8 cellular contexts compared by ENCODE assay signal in the genomic region with DNA sequence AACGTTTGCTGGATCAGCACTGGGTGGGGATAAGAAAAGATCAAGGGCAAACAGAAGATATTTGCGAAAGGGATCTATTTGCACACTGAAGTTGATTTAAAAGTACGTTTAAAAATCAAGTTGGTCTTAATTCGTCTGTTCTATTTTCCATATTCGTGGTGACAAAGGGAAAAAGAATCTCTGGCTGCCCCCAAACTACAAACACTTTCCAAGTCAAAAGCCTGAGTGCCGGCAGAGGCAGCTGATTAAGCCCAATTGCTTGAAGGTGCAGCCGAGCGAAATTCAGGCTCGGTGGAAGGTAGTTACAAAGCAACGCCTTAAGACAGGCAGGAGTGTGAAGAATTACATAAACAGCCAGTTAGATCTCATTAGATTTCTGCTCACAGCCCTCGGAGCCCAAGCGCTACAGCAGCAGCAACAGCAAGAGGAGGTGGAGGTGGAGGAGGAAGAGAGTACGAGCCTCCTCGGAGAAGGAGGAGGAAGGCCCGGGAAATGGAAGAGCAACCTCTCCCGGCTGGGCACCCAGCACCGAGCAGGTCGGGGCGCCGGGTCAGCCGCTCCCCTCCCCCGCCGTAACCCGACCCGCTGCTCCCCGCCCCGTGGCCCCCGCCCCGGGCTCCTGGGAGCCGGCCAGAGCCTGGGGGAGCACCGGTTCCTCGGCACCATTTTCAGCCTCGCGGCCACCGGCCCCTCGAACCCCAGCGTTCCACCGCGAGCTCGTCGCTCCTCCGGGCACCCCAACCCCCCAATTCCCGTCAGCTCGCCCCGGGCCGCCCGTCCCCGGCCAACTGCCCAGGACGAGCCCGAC. TPM values are rescaled to one million over a fixed set of nuclear protein-coding genes. Genes with fewer than 3 reads are reported as not detected.
A peak's percentile ranks its signal among the peaks of the same experiment; 100 is the strongest.
DNase-seq lines count a peak whose midpoint lies in the region; ATAC-seq and TF ChIP-seq lines count a peak whose summit lies in the region.

No MANE protein-coding gene starts in this region.

- no peaks in the 10 kb centered on the region for H3K9me3 ChIP-seq in HAP-1
- no peaks in the 10 kb centered on the region for H3K9me3 ChIP-seq in breast epithelium
- no peaks in the 10 kb centered on the region for H3K9me3 ChIP-seq in skeletal muscle tissue (ENCODE audit: control insufficient read depth in 3 of 3, low read length in 3 of 3)

- in situ Hi-C loops in HAP-1 (cut with MboI; ENCODE audit: low sequenced_read_pairs): loop anchor here (5.0 to 10.0 kb wide), 2 partner anchors 92 to 290 kb away; a partner anchor contains a TSS

- no peak for ATAC-seq in HG02884 (IDR thresholded peaks at IDR 0.05; ENCODE audit: unreplicated experiment)

- H3K27me3 ChIP-seq in HAP-1 (ENCODE audit: low read depth): no peaks in the 10 kb centered on the region
- H3K27me3 ChIP-seq in breast epithelium: no peaks in the 10 kb centered on the region
- H3K27me3 ChIP-seq in skeletal muscle tissue (ENCODE audit: control insufficient read depth in 3 of 3, insufficient read depth in 3 of 3, low read length in 3 of 3): no peaks in the 10 kb centered on the region

- H3K27ac ChIP-seq in breast epithelium: peak overlapping the region; percentile 100
- H3K27ac ChIP-seq in skeletal muscle tissue (ENCODE audit: low read depth, low read length): peak overlapping the region; percentile 100

- intact Hi-C loops in breast epithelium (cut with DNase I; ENCODE audit: low total_unique reads): loop anchor here (5.0 kb wide), 1 partner anchor 87 kb away; no protein-coding TSS in a partner anchor

- H3K36me3 ChIP-seq in HAP-1 (replicated peaks) (peaks cover 15% of the 10 kb centered on the region), breast epithelium (no peaks in the 10 kb centered on the region), skeletal muscle tissue (ENCODE audit: control insufficient read depth in 3 of 3, insufficient read depth in 3 of 3, low read length in 3 of 3) (peaks cover 14 to 17% (median 15%) of the 10 kb centered on the region in 3 donors)

- DNase-seq in ELF-1 (ENCODE audit: low read depth, low spot score) (peak; percentile 67), HAP-1 (ENCODE audit: low spot score in 2 of 2) (peak; percentile 54 to 61), NAMALWA (ENCODE audit: low spot score) (peak; percentile 80), T-helper 9 cell (peak; percentile 26), breast epithelium (ENCODE audit: low spot score in 2 of 2) (no peak), inferior parietal cortex (ENCODE audit: extremely low spot score) (peak; percentile 72)

- H3K9ac ChIP-seq in skeletal muscle tissue (ENCODE audit: low read depth in 1 of 3, low read length in 3 of 3): peak overlapping the region; percentile 96 to 99 (median 97)

- TF ChIP-seq POLR2A in breast epithelium (IDR thresholded peaks at IDR 0.05): no peak

- H3K4me1 ChIP-seq in HAP-1: peaks cover 23% of the 10 kb centered on the region
- no peaks in the 10 kb centered on the region for H3K4me1 ChIP-seq in breast epithelium
- H3K4me1 ChIP-seq in skeletal muscle tissue (ENCODE audit: control insufficient read depth in 3 of 3, insufficient read depth in 3 of 3, low read length in 3 of 3): peaks cover 9 to 14% (median 12%) of the 10 kb centered on the region in 3 donors

- no peak for TF ChIP-seq CTCF in breast epithelium (IDR thresholded peaks at IDR 0.05)

- H3K4me3 ChIP-seq in HAP-1 (peak overlapping the region; percentile 70), breast epithelium (peak overlapping the region; percentile 80 to 98 (median 97)), skeletal muscle tissue (ENCODE audit: low read length in 3 of 3) (peak overlapping the region; percentile 88 to 95 (median 91))

RNA-seq across cellular contexts. Expression of a gene that starts 0.9 kb away (rescaled TPM):
- total RNA-seq in breast epithelium (100 to 1,000 TPM in 1 of 3 donors, 10 to 100 TPM in 2; 12.6 to 145 (median 54.1) TPM), skeletal muscle tissue (27.1 TPM)

RNA-seq across cellular contexts. Expression of a gene that starts 29.9 kb away (rescaled TPM):
- total RNA-seq in breast epithelium (not detected), skeletal muscle tissue (0.52 TPM)

Comparison
In these comparisons a context has a peak if more than half of its experiments do, and no peak if none do; other contexts are left out.
1. DNase-seq: peak in ELF-1 (single experiment), HAP-1 (2 of 2), NAMALWA (single experiment), T-helper 9 cell (single experiment) and inferior parietal cortex (single experiment); none in breast epithelium (0 of 2).
2. Peak in every context shown above with its lines, with median percentiles within 50 percentile points of each other: H3K4me3 ChIP-seq.